Comparison of ENCODE assay signal across 24 cellular contexts in genomic region chr7:1645071-1646015, GRCh38. TPM values are rescaled to one million over a fixed set of nuclear protein-coding genes. Genes with fewer than 3 reads are reported as not detected.
DNase-seq lines count a peak whose midpoint lies in the region; ATAC-seq and TF ChIP-seq lines count a peak whose summit lies in the region.
"Had no signal": no experiment of that assay in that cellular context is flagged by ENCODE, and none has a peak within 500 bp of the region (broad histone marks: within the 10 kb centered on the region; RNA-seq: fewer than 3 reads in every experiment).

No MANE protein-coding gene starts in this region.

- no peak overlapping the region for H3K27ac Mint-ChIP-seq in type B pancreatic cell
- H3K27ac Mint-ChIP-seq: B cell, H9 had no signal

- H3K4me3 ChIP-seq in RWPE2 (ENCODE audit: severe bottlenecking) (no peak overlapping the region), gastrocnemius medialis (no peak overlapping the region), tibial artery (no peak overlapping the region)
- H3K4me3 ChIP-seq: PC-9 had no signal

- H3K27me3 Mint-ChIP-seq in type B pancreatic cell: peaks cover 9% of the 10 kb centered on the region

- H3K36me3 ChIP-seq in RWPE2 (ENCODE audit: low read depth) (no peaks in the 10 kb centered on the region), gastrocnemius medialis (no peaks in the 10 kb centered on the region), tibial artery (no peaks in the 10 kb centered on the region)

- intact Hi-C loops in gastrocnemius medialis (cut with DNase I; ENCODE audit: low total_unique reads) (loop anchor here (5.0 kb wide), 1 partner anchor 82 kb away; no protein-coding TSS in a partner anchor), tibial artery (cut with DNase I; ENCODE audit: low total_unique reads) (no loop called here)

- no peak for TF ChIP-seq CTCF in RWPE2 (IDR thresholded peaks at IDR 0.05; ENCODE audit: poor library complexity, severe bottlenecking)
- TF ChIP-seq CTCF in type B pancreatic cell (conservative IDR thresholded peaks at IDR 0.05): no peak
- TF ChIP-seq CTCF in gastrocnemius medialis (IDR thresholded peaks at IDR 0.05 in 4 of 5, conservative IDR thresholded peaks at IDR 0.05 in 1 of 5): no peak
- no peak for TF ChIP-seq CTCF in tibial artery (IDR thresholded peaks at IDR 0.05)

- H3K4me1 ChIP-seq in RWPE2 (ENCODE audit: insufficient read depth, poor library complexity, severe bottlenecking) (no peaks in the 10 kb centered on the region), gastrocnemius medialis (peaks cover 34 to 37% of the 10 kb centered on the region in 2 donors), tibial artery (peaks cover 13 to 27% (median 25%) of the 10 kb centered on the region in 4 donors)

- in situ Hi-C loops in gastrocnemius medialis (cut with MboI; ENCODE audit: low sequenced_read_pairs in 4 of 4): no loop called here

- ATAC-seq in RWPE2 (ENCODE audit: low read depth) (no peak), gastrocnemius medialis (no peak)

- H3K27ac ChIP-seq in RWPE2 (ENCODE audit: poor library complexity, severe bottlenecking): no peak overlapping the region
- H3K27ac ChIP-seq in gastrocnemius medialis: peak overlapping the region in 2 of 4 donors; percentile 45 to 62
- no peak overlapping the region for H3K27ac ChIP-seq in tibial artery
- H3K27ac ChIP-seq: 22Rv1, PC-9 had no signal

- H3K9me3 ChIP-seq in RWPE2 (ENCODE audit: severe bottlenecking): no peaks in the 10 kb centered on the region
- no peaks in the 10 kb centered on the region for H3K9me3 ChIP-seq in gastrocnemius medialis
- H3K9me3 ChIP-seq in tibial artery: no peaks in the 10 kb centered on the region

- no peaks in the 10 kb centered on the region for H3K9me3 Mint-ChIP-seq in type B pancreatic cell
- H3K9me3 Mint-ChIP-seq: H9 had no signal

- no peaks in the 10 kb centered on the region for H3K36me3 Mint-ChIP-seq in type B pancreatic cell

- DNase-seq in activated effector memory CD4-positive, alpha-beta T cell treated with anti-CD3 and anti-CD28 coated beads, Interleukin-2, amount 50 U/mL, for 16 hours: peak; percentile 61
- no peak for DNase-seq in activated effector memory CD4-positive, alpha-beta T cell treated with Interleukin-2 at 50 U/mL for 16 hours
- DNase-seq in RWPE2 (ENCODE audit: low spot score) (peak; percentile 55), islet precursor cell (peak; percentile 47), type B pancreatic cell (ENCODE audit: extremely low spot score, unreplicated experiment) (peak; percentile 69), gastrocnemius medialis (no peak), tibial artery (no peak), GM19238 (ENCODE audit: insufficient read length, low spot score) (no peak)
- DNase-seq: Calu3, DMS153, DND-41, H9, NCI-H1092, NCI-H1417 treated with DMSO at 0.1 percent for 48 hours, NCI-H187, NCI-H2081 treated with DMSO at 0.1 percent for 48 hours, NCI-H2171 treated with DMSO at 0.1 percent for 48 hours, NCI-H345, NCI-H524, NCI-H774, PC-9, SHP77 had no signal

- H3K4me1 Mint-ChIP-seq in type B pancreatic cell (ENCODE audit: unreplicated experiment): peaks cover 8% of the 10 kb centered on the region
- H3K4me1 Mint-ChIP-seq: B cell had no signal

- H3K27me3 ChIP-seq in RWPE2 (ENCODE audit: insufficient read depth, poor library complexity, severe bottlenecking) (peaks cover 29% of the 10 kb centered on the region), gastrocnemius medialis (no peaks in the 10 kb centered on the region), tibial artery (peaks cover 0 to 71% of the 10 kb centered on the region in 2 donors)

- H3K4me3 Mint-ChIP-seq in type B pancreatic cell: no peak overlapping the region
- H3K4me3 Mint-ChIP-seq: B cell, H9 had no signal

- no peak for TF ChIP-seq POLR2A in gastrocnemius medialis (IDR thresholded peaks at IDR 0.05)

RNA-seq across cellular contexts. Expression of gene ELFN1, which starts 24.7 kb away (rescaled TPM):
- total RNA-seq in type B pancreatic cell (ENCODE audit: low replicate concordance) (5.7 and 5.8 TPM in 2 replicates), gastrocnemius medialis (1 to 10 TPM in 1 of 4 donors, under 1 TPM in 3; 0.12 to 1.0 (median 0.46) TPM)
- total RNA-seq: Calu3 had no signal

Comparison
In these comparisons a context has a peak if more than half of its experiments do, and no peak if none do; other contexts are left out.
1. DNase-seq: peak in activated effector memory CD4-positive, alpha-beta T cell treated with anti-CD3 and anti-CD28 coated beads, Interleukin-2, amount 50 U/mL, for 16 hours (single experiment), RWPE2 (single experiment), islet precursor cell (single experiment) and type B pancreatic cell (single experiment); none in activated effector memory CD4-positive, alpha-beta T cell treated with Interleukin-2 at 50 U/mL for 16 hours (single experiment), gastrocnemius medialis (0 of 2), tibial artery (0 of 2) and GM19238 (single experiment).